ENCODE assay signal across 2 cellular contexts in genomic region chr22:25141994-25142620, GRCh38.
TF ChIP-seq lines count a peak whose summit lies in the region.

No MANE protein-coding gene starts in this region.

TF ChIP-seq in HepG2, 621 proteins besides CTCF, POLR2A, EP300 and RAD21:
- TF ChIP-seq TIGD3 (CRISPR knock-in tag; IDR thresholded peaks at IDR 0.05; ENCODE audit: borderline replicate concordance) (no peak), HOXD1 (CRISPR knock-in tag; IDR thresholded peaks at IDR 0.05) (no peak), ZNF124 (CRISPR knock-in tag; IDR thresholded peaks at IDR 0.05) (no peak), RFX1 (IDR thresholded peaks at IDR 0.05) (peak; percentile 23; the same call in 1 of the 2 replicates), NCOR1 (IDR thresholded peaks at IDR 0.05; ENCODE audit: borderline replicate concordance, low read length) (no peak), ZBTB1 (CRISPR knock-in tag; IDR thresholded peaks at IDR 0.05; ENCODE audit: borderline replicate concordance) (no peak), NFKB2 (CRISPR knock-in tag; IDR thresholded peaks at IDR 0.05; ENCODE audit: borderline replicate concordance) (no peak), ZUFSP (CRISPR knock-in tag; IDR thresholded peaks at IDR 0.05; ENCODE audit: borderline replicate concordance) (no peak)
TF ChIP-seq in HepG2: peak in this region for 1.

TF ChIP-seq in WTC11, 78 proteins besides CTCF, POLR2A, EP300 and RAD21:
- TF ChIP-seq MYBL2 (CRISPR knock-in tag; IDR thresholded peaks at IDR 0.05) (no peak), ZNF232 (CRISPR knock-in tag; IDR thresholded peaks at IDR 0.05) (no peak), ATF1 (CRISPR knock-in tag; IDR thresholded peaks at IDR 0.05) (no peak), ZNF423 (CRISPR knock-in tag; IDR thresholded peaks at IDR 0.05) (no peak), IRF1 (CRISPR knock-in tag; IDR thresholded peaks at IDR 0.05) (no peak), SOX15 (CRISPR knock-in tag; IDR thresholded peaks at IDR 0.05) (no peak), ZNF281 (CRISPR knock-in tag; IDR thresholded peaks at IDR 0.05) (no peak), FOXP4 (CRISPR knock-in tag; IDR thresholded peaks at IDR 0.05) (no peak), ESRRA (CRISPR knock-in tag; IDR thresholded peaks at IDR 0.05; ENCODE audit: borderline replicate concordance) (no peak), ZSCAN18 (CRISPR knock-in tag; IDR thresholded peaks at IDR 0.05) (no peak), RORB (CRISPR knock-in tag; IDR thresholded peaks at IDR 0.05) (no peak), CREB1 (CRISPR knock-in tag; IDR thresholded peaks at IDR 0.05) (no peak), ERG (CRISPR knock-in tag; IDR thresholded peaks at IDR 0.05) (no peak)
TF ChIP-seq in WTC11: peak in this region for 0.
